Comparison of ENCODE assay signal across 15 cellular contexts in the genomic region with DNA sequence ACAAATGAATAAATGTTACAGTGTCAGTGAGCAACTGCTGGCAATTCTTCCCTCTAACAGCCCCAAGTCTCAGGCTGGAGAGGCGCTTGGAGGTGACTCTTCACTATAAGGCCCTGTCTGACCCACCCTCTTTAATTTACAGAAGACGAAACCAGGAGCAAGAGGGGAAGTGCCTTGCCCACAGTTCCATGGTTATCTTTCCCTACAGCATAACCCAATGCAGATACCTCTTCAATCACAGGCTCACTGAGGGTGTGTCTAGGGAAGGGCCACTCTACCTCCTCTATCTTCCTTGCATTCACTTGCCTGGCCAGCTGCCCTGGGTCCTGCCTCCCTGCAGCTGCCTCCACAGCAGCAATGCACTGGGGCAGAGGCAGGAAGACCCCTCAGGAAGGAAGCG.
"Had no signal": no experiment of that assay in that cellular context is flagged by ENCODE, and none has a peak within 500 bp of the region (broad histone marks: within the 10 kb centered on the region; RNA-seq: fewer than 3 reads in every experiment).

No MANE protein-coding gene starts in this region.

- H3K27me3 ChIP-seq: adrenal gland, thyroid gland had no signal

- H3K9me3 ChIP-seq: adrenal gland, thyroid gland had no signal

- DNase-seq: activated naive CD4-positive, alpha-beta T cell treated with anti-CD3 and anti-CD28 coated beads for 36 hours; activated T-cell treated with anti-CD3 and anti-CD28 coated beads for 4 hours; effector CD4-positive, alpha-beta T cell; stimulated activated CD4-positive, alpha-beta T cell treated with anti-CD3 and anti-CD28 coated beads, Interleukin-15, amount 100 ng/mL, for 24 hours; stimulated activated CD4-positive, alpha-beta T cell treated with anti-CD3 and anti-CD28 coated beads, Interleukin-4, amount 100 ng/mL, for 4 hours; T-helper 2 cell; thyroid gland had no signal

- H3K27me3 Mint-ChIP-seq: activated T-helper 17 cell treated with anti-CD3 and anti-CD28 coated beads, Interleukin-2, amount 50 U/mL, for 72 hours had no signal

- H3K4me3 Mint-ChIP-seq: activated naive CD4-positive, alpha-beta T cell treated with anti-CD3 and anti-CD28 coated beads for 36 hours; activated T-helper 17 cell treated with anti-CD3 and anti-CD28 coated beads, Interleukin-2, amount 50 U/mL, for 72 hours; mesothelial cell of epicardium had no signal

- H3K36me3 ChIP-seq: adrenal gland, thyroid gland had no signal

- H3K27ac ChIP-seq: adrenal gland, parathyroid adenoma, thyroid gland, VCaP had no signal

- H3K9ac ChIP-seq: parathyroid adenoma had no signal

- H3K36me3 Mint-ChIP-seq: mesothelial cell of epicardium had no signal

- H3K4me3 ChIP-seq: adrenal gland, coronary artery, thyroid gland had no signal

- ATAC-seq: activated T-helper 17 cell treated with anti-CD3 and anti-CD28 coated beads, Interleukin-2, amount 50 U/mL, for 72 hours had no signal

- H3K27ac Mint-ChIP-seq: activated naive CD4-positive, alpha-beta T cell treated with anti-CD3 and anti-CD28 coated beads for 36 hours; activated T-helper 17 cell treated with anti-CD3 and anti-CD28 coated beads, Interleukin-2, amount 50 U/mL, for 72 hours; mesothelial cell of epicardium had no signal

- FAIRE-seq: frontal cortex, keratinocyte had no signal

- H3K9me3 Mint-ChIP-seq: activated naive CD4-positive, alpha-beta T cell treated with anti-CD3 and anti-CD28 coated beads for 36 hours; activated T-helper 17 cell treated with anti-CD3 and anti-CD28 coated beads, Interleukin-2, amount 50 U/mL, for 72 hours; mesothelial cell of epicardium had no signal
